In genomic region chr1:221206076-221206475, GRCh38 we compare ENCODE assay signal across 16 cellular contexts.
DNase-seq lines count a peak whose midpoint lies in the region; ATAC-seq and TF ChIP-seq lines count a peak whose summit lies in the region.
"Had no signal": no experiment of that assay in that cellular context is flagged by ENCODE, and none has a peak within 500 bp of the region (broad histone marks: within the 10 kb centered on the region; RNA-seq: fewer than 3 reads in every experiment).

No MANE protein-coding gene starts in this region.

- H2BK15ac ChIP-seq in IMR-90 (ENCODE audit: low read depth, low read length): no peak overlapping the region

- H3K14ac ChIP-seq in IMR-90 (replicated peaks; ENCODE audit: low read depth, low read length): no peak overlapping the region

- H3K27me3 ChIP-seq in IMR-90 (ENCODE audit: control insufficient read depth, insufficient read depth, low read length) (no peaks in the 10 kb centered on the region), right cardiac atrium (ENCODE audit: control insufficient read depth, insufficient read depth) (no peaks in the 10 kb centered on the region)
- H3K27me3 ChIP-seq: BLaER1 had no signal

- H2BK5ac ChIP-seq in IMR-90 (ENCODE audit: low read depth, low read length, poor library complexity, severe bottlenecking): no peak overlapping the region

- H2BK20ac ChIP-seq in IMR-90 (ENCODE audit: low read depth, low read length): no peak overlapping the region

- no peak overlapping the region for H4K91ac ChIP-seq in IMR-90 (ENCODE audit: insufficient read depth, low read depth, low read length)

- POLR2A ChIA-PET in IMR-90 (lab: Charles Lee; ENCODE audit: unreplicated experiment): no interaction called here

- H3K56ac ChIP-seq in IMR-90 (ENCODE audit: extremely low read depth, insufficient read depth, low read length): no peak overlapping the region

- no peaks in the 10 kb centered on the region for H3K9me1 ChIP-seq in IMR-90 (ENCODE audit: insufficient read depth, low read length)

- TF ChIP-seq CTCF in IMR-90 (conservative IDR thresholded peaks at IDR 0.05; ENCODE audit: low read depth, low read length) (no peak), fibroblast of the aortic adventitia (IDR thresholded peaks at IDR 0.05; ENCODE audit: insufficient read depth, low read length) (no peak)

- no CpG with 5 or more reads among the region's 1 CpG for WGBS in IMR-90 (ENCODE audit: extremely low coverage in 2 of 2, insufficient read length in 1 of 2), 2 experiments
- whole genome bisulfite sequencing in right cardiac atrium: 67% methylated on average over 1 of the region's 1 CpG

- H3K4me1 ChIP-seq in IMR-90 (ENCODE audit: control insufficient read depth, insufficient read depth, low read length): no peaks in the 10 kb centered on the region
- H3K4me1 ChIP-seq in right cardiac atrium (ENCODE audit: control insufficient read depth, insufficient read depth, low read length): no peaks in the 10 kb centered on the region
- H3K4me1 ChIP-seq: BLaER1 had no signal

- H2AK9ac ChIP-seq in IMR-90 (replicated peaks; ENCODE audit: low read depth, low read length, poor library complexity): no peak overlapping the region

- no peak overlapping the region for H2AFZ ChIP-seq in IMR-90 (replicated peaks; ENCODE audit: low read length, poor library complexity)

- H3K36me3 ChIP-seq in IMR-90 (ENCODE audit: control insufficient read depth, insufficient read depth, low read length): no peaks in the 10 kb centered on the region
- H3K36me3 ChIP-seq: BLaER1 had no signal

- no peak overlapping the region for H3K27ac ChIP-seq in IMR-90 (ENCODE audit: insufficient read depth, low read length)
- H3K27ac ChIP-seq in right cardiac atrium (ENCODE audit: low read length): no peak overlapping the region
- H3K27ac ChIP-seq: BLaER1 had no signal

- H2BK120ac ChIP-seq in IMR-90 (ENCODE audit: low read depth, low read length): no peak overlapping the region

- no peak overlapping the region for H4K5ac ChIP-seq in IMR-90 (ENCODE audit: low read depth, low read length)

- H3K79me1 ChIP-seq in IMR-90 (ENCODE audit: low read depth in 1 of 2, low read length in 2 of 2): no peaks in the 10 kb centered on the region

- no peak overlapping the region for H3K4me2 ChIP-seq in IMR-90 (ENCODE audit: low read depth, low read length)
- H3K4me2 ChIP-seq: BLaER1 had no signal

- no peak overlapping the region for H3K4me3 ChIP-seq in IMR-90 (ENCODE audit: insufficient read depth, low read depth, low read length)
- H3K4me3 ChIP-seq in fibroblast of the aortic adventitia (ENCODE audit: low read depth, low read length): no peak overlapping the region
- H3K4me3 ChIP-seq in right cardiac atrium (ENCODE audit: low read length): no peak overlapping the region
- H3K4me3 ChIP-seq: BLaER1, GM12878 had no signal

- in situ Hi-C loops in IMR-90 (cut with MboI; ENCODE audit: low sequenced_read_pairs): loop anchor here (10.0 kb wide), 1 partner anchor 331 kb away; the partner anchor contains the start of gene HLX

- BruUV-seq in IMR-90 (replicated peaks; lab: Mats Ljungman, UMichigan): no TSS peak

- no peaks in the 10 kb centered on the region for H3K9me3 ChIP-seq in IMR-90 (ENCODE audit: control insufficient read depth, insufficient read depth, low read length)
- H3K9me3 ChIP-seq in right cardiac atrium (ENCODE audit: control insufficient read depth, low read length): no peaks in the 10 kb centered on the region

- H3K18ac ChIP-seq in IMR-90 (ENCODE audit: low read depth, low read length): no peak overlapping the region

- no peak overlapping the region for H3K9ac ChIP-seq in IMR-90 (ENCODE audit: low read depth, low read length)
- H3K9ac ChIP-seq: BLaER1 had no signal

- dilution Hi-C loops in IMR-90 (cut with HindIII; ENCODE audit: low sequenced_read_pairs, unreplicated experiment): no loop called here

- no peak overlapping the region for H4K8ac ChIP-seq in IMR-90 (ENCODE audit: low read depth in 2 of 2, low read length in 2 of 2)

- H3K4ac ChIP-seq in IMR-90 (ENCODE audit: low read depth, low read length): no peak overlapping the region

- intact Hi-C loops in IMR-90 (cut with micrococcal nuclease) (no loop called here), right cardiac atrium (cut with DNase I) (loop anchor here in 2 of 4 donors (10.0 kb wide), 2 partner anchors 301 to 331 kb away; partner anchors contain the start of gene HLX (in 1 of the 2))

- DNase-seq in IMR-90: peak; percentile 8
- peak; percentile 57 for DNase-seq in NCI-H446 treated with DMSO at 0.1 percent for 48 hours (lab: John Stamatoyannopoulos, UW)
- DNase-seq in fibroblast of the aortic adventitia (ENCODE audit: low read depth): peak; percentile 54
- no peak for DNase-seq in right cardiac atrium
- DNase-seq: CD4-positive, alpha-beta T cell; CD8-positive, alpha-beta memory T cell; DMS 273 treated with DMSO at 0.1 percent for 48 hours; DMS79; EL; GDM1; H7; HCEC 1CT had no signal

- H3K23ac ChIP-seq in IMR-90 (ENCODE audit: low read depth, low read length): no peak overlapping the region

- ATAC-seq in IMR-90 (ENCODE audit: low read depth): no peak
- ATAC-seq in HG03280 (IDR thresholded peaks at IDR 0.05; ENCODE audit: unreplicated experiment): no peak
- ATAC-seq in right cardiac atrium: no peak
- ATAC-seq in GM21526 (IDR thresholded peaks at IDR 0.05; ENCODE audit: low FRiP score, unreplicated experiment): no peak
- ATAC-seq: GM12878 had no signal

- TF ChIP-seq POLR2A in IMR-90 (IDR thresholded peaks at IDR 0.05; ENCODE audit: low read depth, low read length): no peak

- H2AK5ac ChIP-seq in IMR-90 (ENCODE audit: low read depth, low read length): no peak overlapping the region

- no peak for TF ChIP-seq RAD21 in IMR-90 (IDR thresholded peaks at IDR 0.05; ENCODE audit: low read length)

- no peaks in the 10 kb centered on the region for H4K20me1 ChIP-seq in IMR-90 (ENCODE audit: insufficient read depth, low read length)
- H4K20me1 ChIP-seq: BLaER1 had no signal

- CTCF ChIA-PET in IMR-90 (lab: Yijun Ruan, JAX): no interaction called here

TF ChIP-seq in IMR-90, 13 proteins besides CTCF, POLR2A, EP300 and RAD21:
- TF ChIP-seq NFE2L2 (IDR thresholded peaks at IDR 0.05; ENCODE audit: low read depth, low read length) (no peak), RFX5 (IDR thresholded peaks at IDR 0.05; ENCODE audit: low read depth, low read length) (no peak), RCOR1 (IDR thresholded peaks at IDR 0.05; ENCODE audit: insufficient replicate concordance, low read length) (no peak)

Comparison
In these comparisons a context has a peak if more than half of its experiments do, and no peak if none do; other contexts are left out.
1. DNase-seq: peak in IMR-90 (single experiment), NCI-H446 treated with DMSO at 0.1 percent for 48 hours (single experiment) and fibroblast of the aortic adventitia (single experiment); none in right cardiac atrium (0 of 3).